Comparison of ENCODE assay signal across 26 cellular contexts in genomic region chr3:89560546-89560945, GRCh38.
DNase-seq lines count a peak whose midpoint lies in the region; ATAC-seq and TF ChIP-seq lines count a peak whose summit lies in the region.
"Had no signal": no experiment of that assay in that cellular context is flagged by ENCODE, and none has a peak within 500 bp of the region (broad histone marks: within the 10 kb centered on the region; RNA-seq: fewer than 3 reads in every experiment).

No MANE protein-coding gene starts in this region.

- no peaks in the 10 kb centered on the region for H3K27me3 ChIP-seq in HAP-1 (ENCODE audit: low read depth)
- H3K27me3 ChIP-seq: gastroesophageal sphincter, neural progenitor cell, transverse colon had no signal

- no peaks in the 10 kb centered on the region for H3K36me3 ChIP-seq in HAP-1 (replicated peaks)
- H3K36me3 ChIP-seq: gastroesophageal sphincter, left ventricle myocardium inferior, neural progenitor cell, transverse colon had no signal

- H3K9me3 Mint-ChIP-seq in activated CD4-positive, alpha-beta memory T cell treated with anti-CD3 and anti-CD28 coated beads for 36 hours: peaks cover 20% of the 10 kb centered on the region

- H3K4me3 Mint-ChIP-seq in activated CD4-positive, alpha-beta memory T cell treated with anti-CD3 and anti-CD28 coated beads for 36 hours: no peak overlapping the region
- H3K4me3 Mint-ChIP-seq: activated CD4-positive, alpha-beta T cell treated with anti-CD3 and anti-CD28 coated beads for 36 hours; activated naive CD4-positive, alpha-beta T cell treated with anti-CD3 and anti-CD28 coated beads, Interleukin-2, amount 50 U/mL, for 24 hours; activated T-helper 1 cell treated with anti-CD3 and anti-CD28 coated beads, Interleukin-12 subunit alpha, Interleukin-12 subunit beta, Interleukin-2, Interleukin-4 antibody, amounts not matched to agents 30 ng/mL and 10 ng/mL and 1 ng/mL, durations not matched to agents 14 hours and 24 hours and 36 hours; CD4-positive, alpha-beta memory T cell; neural progenitor cell; stimulated activated naive CD8-positive, alpha-beta T cell treated with anti-CD3 and anti-CD28 coated beads, Interleukin-15, Interleukin-2, amounts not matched to agents 100 ng/mL and 50 ng/mL, for 24 hours; T-cell had no signal

- CTCF ChIA-PET in RWPE1 (lab: Yijun Ruan, JAX): no interaction called here
- CTCF ChIA-PET in activated CD4-positive, alpha-beta memory T cell treated with anti-CD3 and anti-CD28 coated beads for 36 hours (lab: Charles Lee): no interaction called here

- peak; percentile 4 for DNase-seq in HS-5 (ENCODE audit: low read depth)
- DNase-seq in RWPE1 (ENCODE audit: low spot score): peak; percentile 4
- DNase-seq in fibroblast of gingiva (ENCODE audit: low read depth): peak; percentile 20
- peak; percentile 44 for DNase-seq in myocyte (ENCODE audit: low read depth)
- no peak for DNase-seq in HAP-1 (ENCODE audit: low spot score in 2 of 2)
- no peak for DNase-seq in activated CD4-positive, alpha-beta memory T cell treated with anti-CD3 and anti-CD28 coated beads for 36 hours
- DNase-seq: activated CD4-positive, alpha-beta T cell treated with anti-CD3 and anti-CD28 coated beads for 36 hours; CD4-positive, alpha-beta memory T cell; DMS53; left ventricle myocardium inferior; NCI-H1417 treated with DMSO at 0.1 percent for 48 hours; NCI-H2107; NCI-H510A treated with DMSO at 0.1 percent for 48 hours; psoas muscle; Right ventricle myocardium superior; stimulated activated CD4-positive, alpha-beta T cell treated with anti-CD3 and anti-CD28 coated beads, Interleukin-4, amount 100 ng/mL, for 24 hours; T-cell; transverse colon had no signal

- H3K9me3 ChIP-seq in HAP-1: no peaks in the 10 kb centered on the region
- H3K9me3 ChIP-seq: transverse colon had no signal

- no peak overlapping the region for H3K27ac Mint-ChIP-seq in activated CD4-positive, alpha-beta memory T cell treated with anti-CD3 and anti-CD28 coated beads for 36 hours
- H3K27ac Mint-ChIP-seq: activated CD4-positive, alpha-beta T cell treated with anti-CD3 and anti-CD28 coated beads for 36 hours; activated naive CD4-positive, alpha-beta T cell treated with anti-CD3 and anti-CD28 coated beads, Interleukin-2, amount 50 U/mL, for 24 hours; activated T-helper 1 cell treated with anti-CD3 and anti-CD28 coated beads, Interleukin-12 subunit alpha, Interleukin-12 subunit beta, Interleukin-2, Interleukin-4 antibody, amounts not matched to agents 30 ng/mL and 10 ng/mL and 1 ng/mL, durations not matched to agents 14 hours and 24 hours and 36 hours; CD4-positive, alpha-beta memory T cell; neural progenitor cell; stimulated activated naive CD8-positive, alpha-beta T cell treated with anti-CD3 and anti-CD28 coated beads, Interleukin-15, Interleukin-2, amounts not matched to agents 100 ng/mL and 50 ng/mL, for 24 hours; T-cell had no signal

- in situ Hi-C loops in HAP-1 (cut with MboI; ENCODE audit: low sequenced_read_pairs): no loop called here

- TF ChIP-seq CTCF in RWPE1 (conservative IDR thresholded peaks at IDR 0.05; ENCODE audit: low read depth): no peak

- peaks cover 1% of the 10 kb centered on the region for H3K36me3 Mint-ChIP-seq in activated CD4-positive, alpha-beta memory T cell treated with anti-CD3 and anti-CD28 coated beads for 36 hours
- H3K36me3 Mint-ChIP-seq: activated naive CD4-positive, alpha-beta T cell treated with anti-CD3 and anti-CD28 coated beads, Interleukin-2, amount 50 U/mL, for 24 hours; CD4-positive, alpha-beta memory T cell; neural progenitor cell; T-cell had no signal

- no peak for ATAC-seq in HG02973 (IDR thresholded peaks at IDR 0.05; ENCODE audit: unreplicated experiment)
- ATAC-seq in GM18502 (IDR thresholded peaks at IDR 0.05; ENCODE audit: poor library complexity, unreplicated experiment): no peak
- ATAC-seq: activated CD4-positive, alpha-beta T cell treated with anti-CD3 and anti-CD28 coated beads for 36 hours; gastroesophageal sphincter; GM12878; psoas muscle; T-cell had no signal

- H3K27me3 Mint-ChIP-seq in activated CD4-positive, alpha-beta memory T cell treated with anti-CD3 and anti-CD28 coated beads for 36 hours: no peaks in the 10 kb centered on the region
- H3K27me3 Mint-ChIP-seq: activated CD4-positive, alpha-beta T cell treated with anti-CD3 and anti-CD28 coated beads for 36 hours; activated naive CD4-positive, alpha-beta T cell treated with anti-CD3 and anti-CD28 coated beads, Interleukin-2, amount 50 U/mL, for 24 hours; CD4-positive, alpha-beta memory T cell; stimulated activated naive CD8-positive, alpha-beta T cell treated with anti-CD3 and anti-CD28 coated beads, Interleukin-15, Interleukin-2, amounts not matched to agents 100 ng/mL and 50 ng/mL, for 24 hours; T-cell had no signal

- H3K27ac ChIP-seq in RWPE1: no peak overlapping the region
- H3K27ac ChIP-seq: gastroesophageal sphincter, left ventricle myocardium inferior, neural progenitor cell, psoas muscle, transverse colon had no signal

- no peaks in the 10 kb centered on the region for H3K4me1 Mint-ChIP-seq in activated CD4-positive, alpha-beta memory T cell treated with anti-CD3 and anti-CD28 coated beads for 36 hours (ENCODE audit: low read depth)
- H3K4me1 Mint-ChIP-seq: activated CD4-positive, alpha-beta T cell treated with anti-CD3 and anti-CD28 coated beads for 36 hours; activated naive CD4-positive, alpha-beta T cell treated with anti-CD3 and anti-CD28 coated beads, Interleukin-2, amount 50 U/mL, for 24 hours; CD4-positive, alpha-beta memory T cell; neural progenitor cell; T-cell had no signal

- intact Hi-C loops in activated CD4-positive, alpha-beta memory T cell treated with anti-CD3 and anti-CD28 coated beads for 36 hours (cut with micrococcal nuclease): no loop called here

- POLR2A ChIA-PET in RWPE1 (lab: Yijun Ruan, JAX; ENCODE audit: low non-redundant PET): no interaction called here
- POLR2A ChIA-PET in activated CD4-positive, alpha-beta memory T cell treated with anti-CD3 and anti-CD28 coated beads for 36 hours (lab: Charles Lee): no interaction called here

- no peak overlapping the region for H3K4me3 ChIP-seq in HAP-1
- H3K4me3 ChIP-seq: gastroesophageal sphincter, GM12878, left ventricle myocardium inferior, neural progenitor cell, psoas muscle, transverse colon had no signal

- H3K4me1 ChIP-seq in HAP-1: no peaks in the 10 kb centered on the region
- H3K4me1 ChIP-seq: gastroesophageal sphincter, left ventricle myocardium inferior, neural progenitor cell, psoas muscle, transverse colon had no signal

Comparison
In these comparisons a context has a peak if more than half of its experiments do, and no peak if none do; other contexts are left out.
1. DNase-seq: peak in HS-5 (single experiment), RWPE1 (single experiment), fibroblast of gingiva (single experiment) and myocyte (single experiment); none in HAP-1 (0 of 2) and activated CD4-positive, alpha-beta memory T cell treated with anti-CD3 and anti-CD28 coated beads for 36 hours (single experiment).